Comparison of ENCODE assay signal across 9 cellular contexts in genomic region chr7:90322837-90323236, GRCh38. TPM values are rescaled to one million over a fixed set of nuclear protein-coding genes. Genes with fewer than 3 reads are reported as not detected.
"Had no signal": no experiment of that assay in that cellular context is flagged by ENCODE, and none has a peak within 500 bp of the region (broad histone marks: within the 10 kb centered on the region; RNA-seq: fewer than 3 reads in every experiment).

No MANE protein-coding gene starts in this region.

- FAIRE-seq: HTR-8/SVneo had no signal

- H3K4me2 ChIP-seq: KMS-11 had no signal

- H3K9ac ChIP-seq: KMS-11 had no signal

- DNase-seq: IMR-90, KBM-7, KG1 had no signal

- H3K27ac ChIP-seq: HL-60, KMS-11 had no signal

RNA-seq across cellular contexts. Expression of gene FAM237B, which starts 1.7 kb away (rescaled TPM):
- total RNA-seq: HT-29, HT1080, IMR-90 had no signal
- polyA plus RNA-seq: IgD-negative memory B cell, IMR-90 had no signal
